ENCODE assay signal across 13 cellular contexts in genomic region chr5:125277494-125278154, GRCh38.
DNase-seq lines count a peak whose midpoint lies in the region; ATAC-seq, FAIRE-seq and TF ChIP-seq lines count a peak whose summit lies in the region.
"Had no signal": no experiment of that assay in that cellular context is flagged by ENCODE, and none has a peak within 500 bp of the region (broad histone marks: within the 10 kb centered on the region; RNA-seq: fewer than 3 reads in every experiment).

No MANE protein-coding gene starts in this region.

- no peak overlapping the region for H4K5ac ChIP-seq in H9 (ENCODE audit: insufficient read length, low read depth, low read length)

- no peaks in the 10 kb centered on the region; a peak in 1 of 5 replicates for H3K9me3 Mint-ChIP-seq in H9
- H3K9me3 Mint-ChIP-seq: activated naive CD8-positive, alpha-beta T cell treated with anti-CD3 and anti-CD28 coated beads, Interleukin-2, amount 10 ng/mL, durations not matched to agents 7 days and 5 days had no signal

- no peak overlapping the region for H2AFZ ChIP-seq in H9 (ENCODE audit: low read length)

- DNase-seq in AG20443 (ENCODE audit: low spot score): peak; percentile 50
- DNase-seq in LoVo (ENCODE audit: low spot score): peak; percentile 84
- DNase-seq in choroid plexus epithelial cell (ENCODE audit: low read depth): peak; percentile 82
- no peak for DNase-seq in mucosa of descending colon
- no peak for DNase-seq in GM13977 (ENCODE audit: low spot score)
- no peak for DNase-seq in cerebellar nuclear complex (lab: John Stamatoyannopoulos, UW)
- no peak for DNase-seq in D721Med (ENCODE audit: insufficient read length, low spot score)
- DNase-seq in H9: no peak
- DNase-seq: activated CD4-positive, alpha-beta T cell treated with anti-CD3 and anti-CD28 coated beads, Interleukin-2, amount 50 U/mL, for 1 hour; activated naive CD8-positive, alpha-beta T cell treated with anti-CD3 and anti-CD28 coated beads, Interleukin-2, amount 10 ng/mL, durations not matched to agents 7 days and 5 days; esophagus squamous epithelium; stimulated activated CD4-positive, alpha-beta T cell treated with anti-CD3 and anti-CD28 coated beads, Interleukin-15, amount 100 ng/mL, for 24 hours had no signal

- H4K20me1 ChIP-seq in H9 (ENCODE audit: control insufficient read depth, insufficient read depth, insufficient read length): no peaks in the 10 kb centered on the region

- no peak overlapping the region for H3K4me3 Mint-ChIP-seq in H9
- H3K4me3 Mint-ChIP-seq: activated naive CD8-positive, alpha-beta T cell treated with anti-CD3 and anti-CD28 coated beads, Interleukin-2, amount 10 ng/mL, durations not matched to agents 7 days and 5 days had no signal

- H4K8ac ChIP-seq in H9 (replicated peaks; ENCODE audit: insufficient read length, low read depth, low read length): no peak overlapping the region

- intact Hi-C loops in mucosa of descending colon (cut with DNase I, micrococcal nuclease): no loop called here

- FAIRE-seq in D721Med (lab: Jason Lieb, UNC): no peak
- FAIRE-seq: H1 had no signal

- no peak overlapping the region for H3K4me3 ChIP-seq in choroid plexus epithelial cell (ENCODE audit: low read depth, low read length)
- H3K4me3 ChIP-seq in mucosa of descending colon: no peak overlapping the region
- H3K4me3 ChIP-seq: esophagus squamous epithelium had no signal

- H3K79me2 ChIP-seq in H9 (ENCODE audit: insufficient read depth, low read length): no peaks in the 10 kb centered on the region

- no peaks in the 10 kb centered on the region for H3K27me3 ChIP-seq in H9 (ENCODE audit: insufficient read depth, low read length)
- H3K27me3 ChIP-seq: esophagus squamous epithelium had no signal

- no peak overlapping the region for H3K56ac ChIP-seq in H9 (ENCODE audit: insufficient read length, low read depth, low read length)

- H2BK15ac ChIP-seq in H9 (ENCODE audit: low read depth, low read length): no peak overlapping the region

- in situ Hi-C loops in GM13977 (cut with MboI; ENCODE audit: low pct_unique_long_range_greater_than_20kb, low sequenced_read_pairs, unreplicated experiment): no loop called here

- no peak overlapping the region for H2BK5ac ChIP-seq in H9 (ENCODE audit: insufficient read length, low read length)

- ATAC-seq in mucosa of descending colon: peak; percentile 99

- H3K27ac Mint-ChIP-seq in H9: no peak overlapping the region
- H3K27ac Mint-ChIP-seq: activated naive CD8-positive, alpha-beta T cell treated with anti-CD3 and anti-CD28 coated beads, Interleukin-2, amount 10 ng/mL, durations not matched to agents 7 days and 5 days had no signal

- no peak overlapping the region for H3K14ac ChIP-seq in H9 (ENCODE audit: insufficient read depth, low read length)

- WGBS in H9 (ENCODE audit: extremely low coverage, insufficient read length, low lambda C conversion rate): no CpG with 5 or more reads among the region's 3 CpGs

- H3K9me3 ChIP-seq in mucosa of descending colon (no peaks in the 10 kb centered on the region), H9 (ENCODE audit: control insufficient read depth, low read depth, low read length) (no peaks in the 10 kb centered on the region)
- H3K9me3 ChIP-seq: esophagus squamous epithelium had no signal

- TF ChIP-seq CTCF in choroid plexus epithelial cell (conservative IDR thresholded peaks at IDR 0.05; ENCODE audit: low read depth, low read length): no peak
- TF ChIP-seq CTCF in mucosa of descending colon (IDR thresholded peaks at IDR 0.05): no peak
- TF ChIP-seq CTCF in GM13977 (IDR thresholded peaks at IDR 0.05; ENCODE audit: extremely low read depth, insufficient read depth, missing control alignments): no peak
- no peak for TF ChIP-seq CTCF in D721Med (IDR thresholded peaks at IDR 0.05; ENCODE audit: insufficient read depth, missing control alignments)
- TF ChIP-seq CTCF in H9 (conservative IDR thresholded peaks at IDR 0.05): no peak

- H3K36me3 ChIP-seq in mucosa of descending colon (ENCODE audit: low read depth): no peaks in the 10 kb centered on the region
- H3K36me3 ChIP-seq: esophagus squamous epithelium had no signal

- H3T11ph ChIP-seq in H9 (ENCODE audit: low read length): no peak overlapping the region

- H3K23ac ChIP-seq in H9 (ENCODE audit: insufficient read length, low read depth, low read length): no peak overlapping the region

- H2BK120ac ChIP-seq in H9 (ENCODE audit: low read depth, low read length, poor library complexity, severe bottlenecking): no peak overlapping the region

- H2BK20ac ChIP-seq in H9 (ENCODE audit: low read depth, low read length, poor library complexity, severe bottlenecking): no peak overlapping the region

- no peak overlapping the region for H3K9ac ChIP-seq in H9 (ENCODE audit: extremely low read depth, insufficient read length, low read length)

- no peaks in the 10 kb centered on the region for H3K23me2 ChIP-seq in H9 (ENCODE audit: insufficient read length, low read depth, low read length, poor library complexity, severe bottlenecking)

- H2AK5ac ChIP-seq in H9 (ENCODE audit: insufficient read length, low read length): no peak overlapping the region

- H4K91ac ChIP-seq in H9 (ENCODE audit: insufficient read length, low read depth, low read length): no peak overlapping the region

- H3K27me3 Mint-ChIP-seq in H9 (ENCODE audit: low read depth): no peaks in the 10 kb centered on the region
- H3K27me3 Mint-ChIP-seq: activated naive CD8-positive, alpha-beta T cell treated with anti-CD3 and anti-CD28 coated beads, Interleukin-2, amount 10 ng/mL, durations not matched to agents 7 days and 5 days had no signal

- no peaks in the 10 kb centered on the region for H3K4me1 ChIP-seq in mucosa of descending colon (ENCODE audit: low read depth)
- no peaks in the 10 kb centered on the region; the same call in 1 of the 2 replicates for H3K4me1 ChIP-seq in H9 (ENCODE audit: insufficient read depth, low read length)
- H3K4me1 ChIP-seq: esophagus squamous epithelium had no signal

- H3K4ac ChIP-seq in H9 (ENCODE audit: low read depth, low read length): no peak overlapping the region

- no peaks in the 10 kb centered on the region for H3K36me3 Mint-ChIP-seq in H9 (ENCODE audit: insufficient read depth in 1 of 3, low read depth in 3 of 3)
- H3K36me3 Mint-ChIP-seq: activated naive CD8-positive, alpha-beta T cell treated with anti-CD3 and anti-CD28 coated beads, Interleukin-2, amount 10 ng/mL, durations not matched to agents 7 days and 5 days had no signal

- no peak overlapping the region for H3K18ac ChIP-seq in H9 (ENCODE audit: insufficient read length, low read depth, low read length)

- no peaks in the 10 kb centered on the region for H3K79me1 ChIP-seq in H9 (ENCODE audit: insufficient read depth, low read depth, low read length, poor library complexity, severe bottlenecking)

- H3K4me2 ChIP-seq in H9 (ENCODE audit: insufficient read depth, insufficient read length, low read length): no peak overlapping the region

- H3K27ac ChIP-seq in H9 (ENCODE audit: insufficient read length, low read depth, low read length): no peak overlapping the region
- H3K27ac ChIP-seq: esophagus squamous epithelium had no signal

- peaks cover 10 to 21% of the 10 kb centered on the region in 2 experiments for H3K4me1 Mint-ChIP-seq in H9
- H3K4me1 Mint-ChIP-seq: activated naive CD8-positive, alpha-beta T cell treated with anti-CD3 and anti-CD28 coated beads, Interleukin-2, amount 10 ng/mL, durations not matched to agents 7 days and 5 days had no signal

- H2BK12ac ChIP-seq in H9 (ENCODE audit: insufficient read length, low read depth, low read length): no peak overlapping the region

Comparison
In these comparisons a context has a peak if more than half of its experiments do, and no peak if none do; other contexts are left out.
1. DNase-seq: peak in AG20443 (single experiment), LoVo (single experiment) and choroid plexus epithelial cell (single experiment); none in mucosa of descending colon (0 of 3), GM13977 (single experiment), cerebellar nuclear complex (0 of 2), D721Med (single experiment) and H9 (single experiment).